31 cellular contexts compared by ENCODE assay signal in the genomic region with DNA sequence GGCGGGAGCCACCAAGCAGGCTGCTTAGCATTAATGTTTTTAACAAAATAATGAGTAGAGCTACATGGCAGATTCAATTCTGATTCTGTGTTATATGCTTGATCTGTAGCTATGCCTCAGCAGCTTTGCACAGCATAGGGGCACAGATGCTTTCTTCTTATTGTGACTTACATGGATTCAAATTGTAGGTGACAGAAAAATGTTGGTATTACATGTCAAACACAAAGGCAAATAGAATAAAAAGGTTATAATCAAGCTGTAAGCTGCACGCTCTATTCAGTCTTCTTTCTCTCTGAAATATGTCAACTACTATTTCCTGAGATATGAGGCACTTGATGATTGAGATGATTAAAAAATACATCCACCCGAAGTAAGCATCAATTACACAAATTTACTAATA.
DNase-seq lines count a peak whose midpoint lies in the region; ATAC-seq and TF ChIP-seq lines count a peak whose summit lies in the region.
"Had no signal": no experiment of that assay in that cellular context is flagged by ENCODE, and none has a peak within 500 bp of the region (broad histone marks: within the 10 kb centered on the region; RNA-seq: fewer than 3 reads in every experiment).

No MANE protein-coding gene starts in this region.

- no peaks in the 10 kb centered on the region for H3K79me2 ChIP-seq in neural cell (replicated peaks; ENCODE audit: insufficient read depth, low read length)

- H3K9me3 Mint-ChIP-seq in neural crest cell: no peaks in the 10 kb centered on the region

- no peak overlapping the region for H3K4me3 ChIP-seq in neural cell (ENCODE audit: low read length)
- H3K4me3 ChIP-seq: A549; BLaER1; BLaER1 treated with 17β-estradiol and CSF1 and Interleukin-3, amounts not matched to agents 10 nM and 100 nM had no signal

- H3K27ac Mint-ChIP-seq in neural crest cell (ENCODE audit: unreplicated experiment): peak overlapping the region; percentile 27
- H3K27ac Mint-ChIP-seq: B cell; CD14-positive monocyte; CD4-positive, alpha-beta memory T cell; CD4-positive, alpha-beta T cell; CD4-positive, CD25-positive, alpha-beta regulatory T cell; CD8-positive, alpha-beta memory T cell; CD8-positive, alpha-beta T cell had no signal

- H3K9ac ChIP-seq in neural cell (ENCODE audit: low read length): no peak overlapping the region
- H3K9ac ChIP-seq: BLaER1; BLaER1 treated with 17β-estradiol and CSF1 and Interleukin-3, amounts not matched to agents 10 nM and 100 nM had no signal

- no peaks in the 10 kb centered on the region for H3K9me3 ChIP-seq in neural cell (ENCODE audit: low read length)
- H3K9me3 ChIP-seq: A549; BE2C; BLaER1; BLaER1 treated with 17β-estradiol and CSF1 and Interleukin-3, amounts not matched to agents 10 nM and 100 nM; Caco-2 had no signal

- H3K36me3 Mint-ChIP-seq in neural crest cell (ENCODE audit: low read depth): no peaks in the 10 kb centered on the region
- H3K36me3 Mint-ChIP-seq: CD14-positive monocyte; CD4-positive, alpha-beta memory T cell; CD4-positive, CD25-positive, alpha-beta regulatory T cell; CD8-positive, alpha-beta memory T cell; CD8-positive, alpha-beta T cell had no signal

- H4K20me1 ChIP-seq in neural cell (ENCODE audit: insufficient read depth): no peaks in the 10 kb centered on the region
- H4K20me1 ChIP-seq: BLaER1; BLaER1 treated with 17β-estradiol and CSF1 and Interleukin-3, amounts not matched to agents 10 nM and 100 nM had no signal

- no peaks in the 10 kb centered on the region for H3K27me3 ChIP-seq in neural cell (ENCODE audit: insufficient read depth, low read depth, low read length)
- H3K27me3 ChIP-seq: BE2C; BLaER1; BLaER1 treated with 17β-estradiol and CSF1 and Interleukin-3, amounts not matched to agents 10 nM and 100 nM had no signal

- ATAC-seq in HG03095 (IDR thresholded peaks at IDR 0.05; ENCODE audit: unreplicated experiment): no peak
- ATAC-seq: A549; CD8-positive, alpha-beta T cell had no signal

- DNase-seq in neural crest cell (ENCODE audit: low read depth, low spot score): no peak
- no peak for DNase-seq in HuH-7.5 (ENCODE audit: low spot score)
- DNase-seq: 8988T; ACHN; AML-193; BE2C; C1 segment of cervical spinal cord; Caco-2; Calu3; CD4-positive, alpha-beta memory T cell; CD4-positive, alpha-beta T cell; CD4-positive, CD25-positive, alpha-beta regulatory T cell; CD8-positive, alpha-beta memory T cell; CD8-positive, alpha-beta T cell; COR-L47; DMS 273 treated with DMSO at 0.1 percent for 48 hours; DMS153; DMS53; DMS79; DMS79 treated with DMSO at 0.1 percent for 48 hours; DND-41; EL had no signal

- H3K9me2 ChIP-seq in neural cell (ENCODE audit: insufficient read depth, low read length): no peaks in the 10 kb centered on the region

- H3F3A ChIP-seq in neural cell (ENCODE audit: insufficient read depth, low read length, poor library complexity, severe bottlenecking): no peaks in the 10 kb centered on the region

- H3K4me1 Mint-ChIP-seq in neural crest cell: peaks cover 4% of the 10 kb centered on the region
- H3K4me1 Mint-ChIP-seq: B cell; CD14-positive monocyte; CD4-positive, alpha-beta memory T cell; CD4-positive, CD25-positive, alpha-beta regulatory T cell; CD8-positive, alpha-beta memory T cell had no signal

- H3K4me2 ChIP-seq in neural cell (ENCODE audit: low read length): no peak overlapping the region
- H3K4me2 ChIP-seq: A549; BLaER1; BLaER1 treated with 17β-estradiol and CSF1 and Interleukin-3, amounts not matched to agents 10 nM and 100 nM had no signal

- TF ChIP-seq EP300 in neural cell (conservative IDR thresholded peaks at IDR 0.05; ENCODE audit: poor library complexity, severe bottlenecking): peak; percentile 79

- H3K36me3 ChIP-seq in neural cell (ENCODE audit: insufficient read depth, low read length): no peaks in the 10 kb centered on the region
- H3K36me3 ChIP-seq: BE2C; BLaER1; BLaER1 treated with 17β-estradiol and CSF1 and Interleukin-3, amounts not matched to agents 10 nM and 100 nM had no signal

- no peak overlapping the region for H2AFZ ChIP-seq in neural cell (ENCODE audit: low read depth, low read length)

- no peak overlapping the region for H3K27ac ChIP-seq in neural cell (ENCODE audit: low read length)
- H3K27ac ChIP-seq: 22Rv1; A549; BLaER1; BLaER1 treated with 17β-estradiol and CSF1 and Interleukin-3, amounts not matched to agents 10 nM and 100 nM; C4-2B had no signal

- H3K27me3 Mint-ChIP-seq in neural crest cell (ENCODE audit: low read depth): no peaks in the 10 kb centered on the region
- H3K27me3 Mint-ChIP-seq: B cell; CD4-positive, alpha-beta memory T cell; CD4-positive, alpha-beta T cell; CD4-positive, CD25-positive, alpha-beta regulatory T cell; CD8-positive, alpha-beta memory T cell had no signal

- no peak overlapping the region for H3K4me3 Mint-ChIP-seq in neural crest cell
- H3K4me3 Mint-ChIP-seq: B cell; CD14-positive monocyte; CD4-positive, alpha-beta memory T cell; CD4-positive, alpha-beta T cell; CD4-positive, CD25-positive, alpha-beta regulatory T cell; CD8-positive, alpha-beta memory T cell; CD8-positive, alpha-beta T cell had no signal

- TF ChIP-seq CTCF in neural cell (IDR thresholded peaks at IDR 0.05; ENCODE audit: poor library complexity, severe bottlenecking) (no peak), neural crest cell (conservative IDR thresholded peaks at IDR 0.05) (no peak)

- no peak for TF ChIP-seq RAD21 in neural cell (conservative IDR thresholded peaks at IDR 0.05)

TF ChIP-seq in neural cell, 6 proteins besides CTCF, POLR2A, EP300 and RAD21:
- TF ChIP-seq MXI1 (conservative IDR thresholded peaks at IDR 0.05; ENCODE audit: poor library complexity, severe bottlenecking): no peak
- TF ChIP-seq TAF1 (IDR thresholded peaks at IDR 0.05; ENCODE audit: low read depth): no peak
- TF ChIP-seq SMC3 (conservative IDR thresholded peaks at IDR 0.05; ENCODE audit: poor library complexity): no peak
- peak; percentile 90 for TF ChIP-seq POLR2AphosphoS5 (IDR thresholded peaks at IDR 0.05)
- no peak for TF ChIP-seq EZH2 (IDR thresholded peaks at IDR 0.05; ENCODE audit: borderline replicate concordance, insufficient read depth, low read length, poor library complexity, severe bottlenecking)
- TF ChIP-seq REST (IDR thresholded peaks at IDR 0.05; ENCODE audit: borderline replicate concordance): peak; percentile 28
TF ChIP-seq in neural cell: peak in this region for 2.
